In genomic region chr1:84620720-84621313, GRCh38 we compare ENCODE assay signal across 1 cellular context.
TF ChIP-seq lines count a peak whose summit lies in the region.

No MANE protein-coding gene starts in this region.

TF ChIP-seq in HepG2, 621 proteins besides CTCF, POLR2A, EP300 and RAD21 (continued from another document and continues in another):
- TF ChIP-seq HOMEZ (CRISPR knock-in tag; IDR thresholded peaks at IDR 0.05; ENCODE audit: low read depth) (no peak), NONO (IDR thresholded peaks at IDR 0.05) (no peak), NONO (CRISPR knock-in tag; conservative IDR thresholded peaks at IDR 0.05) (0 out of 2 replicates have a peak, but pooled peaks have one; percentile 19), ZNF747 (CRISPR knock-in tag; IDR thresholded peaks at IDR 0.05; ENCODE audit: borderline replicate concordance) (peak; percentile 45; the same call in 1 of the 2 replicates), MYC (CRISPR knock-in tag; IDR thresholded peaks at IDR 0.05; ENCODE audit: borderline replicate concordance) (peak; percentile 55; the same call in 1 of the 2 replicates), ZBTB38 (CRISPR knock-in tag; IDR thresholded peaks at IDR 0.05) (peak; percentile 57; the same call in 1 of the 2 replicates), SOX13 (IDR thresholded peaks at IDR 0.05) (no peak), SOX13 (CRISPR knock-in tag; conservative IDR thresholded peaks at IDR 0.05 in 1 of 2, IDR thresholded peaks at IDR 0.05 in 1 of 2) (peak in 1 of 2 experiments; percentile 8; a peak in 1 of 4 replicates), ZNF431 (CRISPR knock-in tag; IDR thresholded peaks at IDR 0.05; ENCODE audit: borderline replicate concordance, low read depth) (0 out of 2 replicates have a peak, but pooled peaks have one; percentile 60), ARID4A (CRISPR knock-in tag; IDR thresholded peaks at IDR 0.05; ENCODE audit: borderline replicate concordance) (peak; percentile 33; the same call in 1 of the 2 replicates), PHF8 (CRISPR knock-in tag; IDR thresholded peaks at IDR 0.05) (0 out of 2 replicates have a peak, but pooled peaks have one; percentile 24), ZNF770 (CRISPR knock-in tag; IDR thresholded peaks at IDR 0.05) (peak; percentile 99), THYN1 (CRISPR knock-in tag; IDR thresholded peaks at IDR 0.05; ENCODE audit: borderline replicate concordance, low read depth) (0 out of 2 replicates have a peak, but pooled peaks have one; percentile 68), NFKB2 (CRISPR knock-in tag; IDR thresholded peaks at IDR 0.05; ENCODE audit: borderline replicate concordance) (0 out of 2 replicates have a peak, but pooled peaks have one; percentile 24), ZFX (CRISPR knock-in tag; IDR thresholded peaks at IDR 0.05; ENCODE audit: low read depth) (peak; percentile 50), HOXA3 (CRISPR knock-in tag; IDR thresholded peaks at IDR 0.05) (peak; percentile 31; the same call in 1 of the 2 replicates), HDAC6 (IDR thresholded peaks at IDR 0.05; ENCODE audit: low read depth, low read length) (no peak), MED13 (CRISPR knock-in tag; IDR thresholded peaks at IDR 0.05) (peak; percentile 44; the same call in 1 of the 2 replicates), ZFY (CRISPR knock-in tag; IDR thresholded peaks at IDR 0.05) (peak; percentile 37; the same call in 1 of the 2 replicates), ZNF543 (CRISPR knock-in tag; IDR thresholded peaks at IDR 0.05) (0 out of 2 replicates have a peak, but pooled peaks have one; percentile 46), ZC3H13 (CRISPR knock-in tag; IDR thresholded peaks at IDR 0.05) (no peak), NR2F6 (IDR thresholded peaks at IDR 0.05) (no peak), NR2F6 (CRISPR knock-in tag; IDR thresholded peaks at IDR 0.05) (no peak), GABPB1 (CRISPR knock-in tag; IDR thresholded peaks at IDR 0.05) (peak; percentile 69; the same call in 1 of the 2 replicates), ZNF564 (CRISPR knock-in tag; IDR thresholded peaks at IDR 0.05) (0 out of 2 replicates have a peak, but pooled peaks have one; percentile 42), ZNF766 (CRISPR knock-in tag; IDR thresholded peaks at IDR 0.05; ENCODE audit: borderline replicate concordance) (peak; percentile 35; the same call in 1 of the 2 replicates), NR2C2 (CRISPR knock-in tag; IDR thresholded peaks at IDR 0.05; ENCODE audit: borderline replicate concordance) (0 out of 2 replicates have a peak, but pooled peaks have one; percentile 9), ZNF142 (CRISPR knock-in tag; IDR thresholded peaks at IDR 0.05) (peak; percentile 93)
- TF ChIP-seq, protein P1, sequence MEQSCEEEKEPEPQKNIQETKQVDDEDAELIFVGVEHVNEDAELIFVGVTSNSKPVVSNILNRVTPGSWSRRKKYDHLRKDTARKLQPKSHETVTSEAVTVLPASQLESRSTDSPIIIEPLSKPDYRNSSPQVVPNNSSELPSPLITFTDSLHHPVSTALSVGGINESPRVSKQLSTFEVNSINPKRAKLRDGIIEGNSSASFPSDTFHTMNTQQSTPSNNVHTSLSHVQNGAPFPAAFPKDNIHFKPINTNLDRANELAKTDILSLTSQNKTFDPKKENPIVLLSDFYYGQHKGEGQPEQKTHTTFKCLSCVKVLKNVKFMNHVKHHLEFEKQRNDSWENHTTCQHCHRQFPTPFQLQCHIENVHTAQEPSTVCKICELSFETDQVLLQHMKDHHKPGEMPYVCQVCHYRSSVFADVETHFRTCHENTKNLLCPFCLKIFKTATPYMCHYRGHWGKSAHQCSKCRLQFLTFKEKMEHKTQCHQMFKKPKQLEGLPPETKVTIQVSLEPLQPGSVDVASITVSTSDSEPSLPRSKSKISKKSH (CRISPR knock-in tag; IDR thresholded peaks at IDR 0.05; ENCODE audit: borderline replicate concordance) = peak; percentile 58
- TF ChIP-seq, protein P2, sequence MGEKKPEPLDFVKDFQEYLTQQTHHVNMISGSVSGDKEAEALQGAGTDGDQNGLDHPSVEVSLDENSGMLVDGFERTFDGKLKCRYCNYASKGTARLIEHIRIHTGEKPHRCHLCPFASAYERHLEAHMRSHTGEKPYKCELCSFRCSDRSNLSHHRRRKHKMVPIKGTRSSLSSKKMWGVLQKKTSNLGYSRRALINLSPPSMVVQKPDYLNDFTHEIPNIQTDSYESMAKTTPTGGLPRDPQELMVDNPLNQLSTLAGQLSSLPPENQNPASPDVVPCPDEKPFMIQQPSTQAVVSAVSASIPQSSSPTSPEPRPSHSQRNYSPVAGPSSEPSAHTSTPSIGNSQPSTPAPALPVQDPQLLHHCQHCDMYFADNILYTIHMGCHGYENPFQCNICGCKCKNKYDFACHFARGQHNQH (CRISPR knock-in tag; IDR thresholded peaks at IDR 0.05) = 0 out of 2 replicates have a peak, but pooled peaks have one; percentile 30
- TF ChIP-seq, protein P3, sequence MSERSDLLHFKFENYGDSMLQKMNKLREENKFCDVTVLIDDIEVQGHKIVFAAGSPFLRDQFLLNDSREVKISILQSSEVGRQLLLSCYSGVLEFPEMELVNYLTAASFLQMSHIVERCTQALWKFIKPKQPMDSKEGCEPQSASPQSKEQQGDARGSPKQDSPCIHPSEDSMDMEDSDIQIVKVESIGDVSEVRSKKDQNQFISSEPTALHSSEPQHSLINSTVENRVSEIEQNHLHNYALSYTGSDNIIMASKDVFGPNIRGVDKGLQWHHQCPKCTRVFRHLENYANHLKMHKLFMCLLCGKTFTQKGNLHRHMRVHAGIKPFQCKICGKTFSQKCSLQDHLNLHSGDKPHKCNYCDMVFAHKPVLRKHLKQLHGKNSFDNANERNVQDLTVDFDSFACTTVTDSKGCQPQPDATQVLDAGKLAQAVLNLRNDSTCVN (CRISPR knock-in tag; IDR thresholded peaks at IDR 0.05; ENCODE audit: borderline replicate concordance) = peak; percentile 42; the same call in 1 of the 2 replicates
- TF ChIP-seq, protein P4, sequence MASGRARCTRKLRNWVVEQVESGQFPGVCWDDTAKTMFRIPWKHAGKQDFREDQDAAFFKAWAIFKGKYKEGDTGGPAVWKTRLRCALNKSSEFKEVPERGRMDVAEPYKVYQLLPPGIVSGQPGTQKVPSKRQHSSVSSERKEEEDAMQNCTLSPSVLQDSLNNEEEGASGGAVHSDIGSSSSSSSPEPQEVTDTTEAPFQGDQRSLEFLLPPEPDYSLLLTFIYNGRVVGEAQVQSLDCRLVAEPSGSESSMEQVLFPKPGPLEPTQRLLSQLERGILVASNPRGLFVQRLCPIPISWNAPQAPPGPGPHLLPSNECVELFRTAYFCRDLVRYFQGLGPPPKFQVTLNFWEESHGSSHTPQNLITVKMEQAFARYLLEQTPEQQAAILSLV (CRISPR knock-in tag; IDR thresholded peaks at IDR 0.05; ENCODE audit: borderline replicate concordance) = peak; percentile 67; the same call in 1 of the 2 replicates
- TF ChIP-seq, protein P5, sequence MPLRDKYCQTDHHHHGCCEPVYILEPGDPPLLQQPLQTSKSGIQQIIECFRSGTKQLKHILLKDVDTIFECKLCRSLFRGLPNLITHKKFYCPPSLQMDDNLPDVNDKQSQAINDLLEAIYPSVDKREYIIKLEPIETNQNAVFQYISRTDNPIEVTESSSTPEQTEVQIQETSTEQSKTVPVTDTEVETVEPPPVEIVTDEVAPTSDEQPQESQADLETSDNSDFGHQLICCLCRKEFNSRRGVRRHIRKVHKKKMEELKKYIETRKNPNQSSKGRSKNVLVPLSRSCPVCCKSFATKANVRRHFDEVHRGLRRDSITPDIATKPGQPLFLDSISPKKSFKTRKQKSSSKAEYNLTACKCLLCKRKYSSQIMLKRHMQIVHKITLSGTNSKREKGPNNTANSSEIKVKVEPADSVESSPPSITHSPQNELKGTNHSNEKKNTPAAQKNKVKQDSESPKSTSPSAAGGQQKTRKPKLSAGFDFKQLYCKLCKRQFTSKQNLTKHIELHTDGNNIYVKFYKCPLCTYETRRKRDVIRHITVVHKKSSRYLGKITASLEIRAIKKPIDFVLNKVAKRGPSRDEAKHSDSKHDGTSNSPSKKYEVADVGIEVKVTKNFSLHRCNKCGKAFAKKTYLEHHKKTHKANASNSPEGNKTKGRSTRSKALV (CRISPR knock-in tag; IDR thresholded peaks at IDR 0.05) = 0 out of 2 replicates have a peak, but pooled peaks have one; percentile 50
- TF ChIP-seq, protein P6, sequence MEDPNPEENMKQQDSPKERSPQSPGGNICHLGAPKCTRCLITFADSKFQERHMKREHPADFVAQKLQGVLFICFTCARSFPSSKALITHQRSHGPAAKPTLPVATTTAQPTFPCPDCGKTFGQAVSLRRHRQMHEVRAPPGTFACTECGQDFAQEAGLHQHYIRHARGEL (CRISPR knock-in tag; IDR thresholded peaks at IDR 0.05) = 0 out of 2 replicates have a peak, but pooled peaks have one; percentile 42
